23 cellular contexts compared by ENCODE assay signal in the genomic region with DNA sequence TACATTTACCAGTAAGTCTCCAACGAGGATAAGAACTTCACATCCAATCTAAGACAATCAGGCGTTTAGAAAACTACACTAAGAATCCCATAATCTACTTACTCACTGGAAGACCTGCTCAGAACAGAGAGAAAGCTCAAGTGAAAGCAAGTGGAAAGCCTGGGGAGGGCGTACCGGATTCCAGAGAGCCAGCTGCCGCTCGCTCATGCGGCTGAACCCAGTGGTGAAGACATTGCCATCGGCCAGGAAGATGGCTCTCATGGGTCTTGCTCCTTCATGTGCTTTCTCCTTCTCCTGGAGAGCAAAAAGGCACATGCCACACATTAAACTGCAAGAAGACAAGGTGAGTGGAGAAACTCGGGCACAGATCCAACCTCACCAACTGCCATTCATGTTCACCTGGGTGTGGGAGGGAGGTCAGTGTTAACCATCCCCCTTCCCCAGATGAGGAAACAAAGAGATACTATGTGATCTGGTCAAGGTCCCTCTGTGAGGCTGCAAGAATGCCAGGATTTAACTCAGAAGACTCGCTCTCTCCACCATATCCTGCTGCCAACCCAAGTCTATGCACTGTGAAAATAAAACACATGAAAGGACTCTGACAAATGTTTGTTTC. TPM values are rescaled to one million over a fixed set of nuclear protein-coding genes. Genes with fewer than 3 reads are reported as not detected.
DNase-seq lines count a peak whose midpoint lies in the region; ATAC-seq and TF ChIP-seq lines count a peak whose summit lies in the region.
"Had no signal": no experiment of that assay in that cellular context is flagged by ENCODE, and none has a peak within 500 bp of the region (broad histone marks: within the 10 kb centered on the region; RNA-seq: fewer than 3 reads in every experiment).

No MANE protein-coding gene starts in this region.

- peak; percentile 56 for DNase-seq in DMS79 (lab: John Stamatoyannopoulos, UW)
- peak; percentile 69 for DNase-seq in WERI-Rb-1
- no peak for DNase-seq in lower lobe of right lung
- peak; percentile 22 for DNase-seq in retinal pigment epithelial cell (ENCODE audit: low read depth)
- no peak for DNase-seq in globus pallidus (ENCODE audit: low spot score)
- DNase-seq: activated CD4-positive, alpha-beta T cell treated with anti-CD3 and anti-CD28 coated beads, Interleukin-2, amount 50 U/mL, for 4 hours; activated CD8-positive, alpha-beta memory T cell treated with anti-CD3 and anti-CD28 coated beads, Interleukin-2, amount 50 U/mL, for 48 hours; activated naive CD8-positive, alpha-beta T cell treated with anti-CD3 and anti-CD28 coated beads, Interleukin-2, amount 50 U/mL, for 24 hours; HCEC 1CT; hypothalamus; islet precursor cell; MV-4-11; NCI-H1694 treated with DMSO at 0.1 percent for 48 hours; NCI-H446 treated with DMSO at 0.1 percent for 48 hours; nephron progenitor cell; SK-N-SH; stimulated activated CD4-positive, alpha-beta T cell treated with anti-CD3 and anti-CD28 coated beads, Interleukin-12 subunit alpha, Interleukin-12 subunit beta, amount 100 ng/mL, for 4 hours had no signal

- no peaks in the 10 kb centered on the region for H3K9me3 ChIP-seq in WERI-Rb-1 (ENCODE audit: severe bottlenecking)
- H3K9me3 ChIP-seq in lower lobe of right lung: no peaks in the 10 kb centered on the region
- H3K9me3 ChIP-seq: SK-N-SH had no signal

- 0 out of 2 replicates have a peak, but pooled peaks have one; percentile 16 for TF ChIP-seq CTCF in WERI-Rb-1 (IDR thresholded peaks at IDR 0.05; ENCODE audit: low read depth, low read length)
- no peak for TF ChIP-seq CTCF in lower lobe of right lung (IDR thresholded peaks at IDR 0.05)
- no peak for TF ChIP-seq CTCF in retinal pigment epithelial cell (conservative IDR thresholded peaks at IDR 0.05; ENCODE audit: low read depth, low read length)

- ATAC-seq in lower lobe of right lung: peak; percentile 27 to 48
- ATAC-seq in HG02970 (IDR thresholded peaks at IDR 0.05; ENCODE audit: low FRiP score, unreplicated experiment): no peak
- no peak for ATAC-seq in HG02588 (IDR thresholded peaks at IDR 0.05; ENCODE audit: unreplicated experiment)
- ATAC-seq: activated naive CD8-positive, alpha-beta T cell treated with anti-CD3 and anti-CD28 coated beads, Interleukin-2, amount 50 U/mL, for 24 hours had no signal

- H3K4me3 ChIP-seq in WERI-Rb-1 (ENCODE audit: low read depth, low read length) (no peak overlapping the region), lower lobe of right lung (no peak overlapping the region), retinal pigment epithelial cell (ENCODE audit: low read length) (no peak overlapping the region)

- H3K4me1 ChIP-seq in lower lobe of right lung: no peaks in the 10 kb centered on the region

- intact Hi-C loops in lower lobe of right lung (cut with DNase I): no loop called here

- H3K27ac ChIP-seq in WERI-Rb-1 (no peak overlapping the region), lower lobe of right lung (no peak overlapping the region)
- H3K27ac ChIP-seq: C4-2B, KMS-11 had no signal

- H3K36me3 ChIP-seq in WERI-Rb-1 (peaks cover 20% of the 10 kb centered on the region), lower lobe of right lung (peaks cover 72% of the 10 kb centered on the region)

- no peaks in the 10 kb centered on the region for H3K27me3 ChIP-seq in WERI-Rb-1 (ENCODE audit: insufficient read depth, low read depth, severe bottlenecking)
- H3K27me3 ChIP-seq in lower lobe of right lung (ENCODE audit: low read depth): no peaks in the 10 kb centered on the region

RNA-seq across cellular contexts. Expression of a gene that starts 23.5 kb away (rescaled TPM):
- 59.9 TPM for total RNA-seq in lower lobe of right lung
- total RNA-seq: HT-29 had no signal

RNA-seq across cellular contexts. Expression of a gene that starts 59.4 kb away (rescaled TPM):
- total RNA-seq in lower lobe of right lung: 13.4 TPM
- total RNA-seq: endothelial cell of umbilical vein, HT-29 had no signal

Comparison
In these comparisons a context has a peak if more than half of its experiments do, and no peak if none do; other contexts are left out.
1. DNase-seq: peak in DMS79 (single experiment), WERI-Rb-1 (single experiment) and retinal pigment epithelial cell (single experiment); none in lower lobe of right lung (single experiment) and globus pallidus (single experiment).
2. ATAC-seq: peak in lower lobe of right lung (2 of 2); none in HG02970 (single experiment) and HG02588 (single experiment).